8 cellular contexts compared by ENCODE assay signal in the genomic region with DNA sequence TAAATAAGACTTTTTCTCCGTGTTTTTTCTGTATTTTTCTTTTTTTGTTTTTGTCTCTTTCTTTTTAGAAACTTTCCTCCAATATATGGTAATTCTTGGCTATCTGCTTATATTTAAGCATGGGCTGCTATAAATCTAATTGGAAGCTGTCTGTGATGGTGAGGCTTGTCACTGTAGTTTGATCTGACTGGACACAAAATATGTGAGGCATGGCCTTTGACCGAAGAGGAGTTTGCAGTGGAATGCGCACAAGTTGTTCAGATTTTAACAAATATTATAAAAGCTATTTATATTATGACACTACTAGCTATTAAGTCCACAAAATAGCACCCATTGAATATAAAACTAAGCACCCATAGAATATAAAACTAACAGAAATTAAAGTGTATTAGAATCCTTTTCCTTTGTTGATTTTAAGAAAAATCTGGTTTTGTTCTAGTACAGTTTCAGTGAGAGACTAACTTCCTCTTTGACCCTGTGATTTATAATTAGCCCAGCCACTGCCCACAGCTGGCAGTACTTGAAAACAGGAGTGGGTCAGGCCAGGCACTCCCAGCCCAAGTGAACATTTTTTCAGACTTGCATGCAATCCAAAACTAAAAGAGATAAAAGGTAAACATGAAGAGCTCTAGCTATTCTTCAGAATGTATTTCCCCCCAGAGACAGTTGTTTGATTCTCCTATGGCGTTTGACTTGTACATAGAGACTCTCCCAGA.
DNase-seq lines count a peak whose midpoint lies in the region; ATAC-seq and TF ChIP-seq lines count a peak whose summit lies in the region.

No MANE protein-coding gene starts in this region.

- peaks cover 40% of the 10 kb centered on the region for H3K4me1 ChIP-seq in OCI-LY1 (ENCODE audit: insufficient read depth, low read length, severe bottlenecking)
- H3K4me1 ChIP-seq in osteoblast (ENCODE audit: insufficient read depth, low read length), result no peaks in the 10 kb centered on the region

- ATAC-seq in GM18907 (IDR thresholded peaks at IDR 0.05; ENCODE audit: unreplicated experiment) (peak; percentile 81), HG02938 (IDR thresholded peaks at IDR 0.05; ENCODE audit: unreplicated experiment) (peak; percentile 65)

- H3K36me3 ChIP-seq in OCI-LY1 (ENCODE audit: insufficient read depth, low read length) (no peaks in the 10 kb centered on the region), osteoblast (ENCODE audit: insufficient read depth, low read length) (no peaks in the 10 kb centered on the region)

- no peaks in the 10 kb centered on the region for H3K79me2 ChIP-seq in OCI-LY1 (ENCODE audit: insufficient read depth, low read length)
- H3K79me2 ChIP-seq in osteoblast (ENCODE audit: insufficient read depth, low read length), result no peaks in the 10 kb centered on the region

- no peaks in the 10 kb centered on the region for H3K9me3 ChIP-seq in OCI-LY1 (ENCODE audit: low read length)
- no peaks in the 10 kb centered on the region for H3K9me3 ChIP-seq in osteoblast (ENCODE audit: low read depth, low read length)

- TF ChIP-seq CTCF in OCI-LY1 (IDR thresholded peaks at IDR 0.05; ENCODE audit: low read length) (no peak), osteoblast (IDR thresholded peaks at IDR 0.05; ENCODE audit: extremely low read depth, low read depth, low read length) (no peak)

- H3K9me2 ChIP-seq in OCI-LY1 (ENCODE audit: low read depth, low read length), result no peaks in the 10 kb centered on the region

- H3F3A ChIP-seq in OCI-LY1 (ENCODE audit: insufficient read depth, low read length), result no peaks in the 10 kb centered on the region

- peak overlapping the region; percentile 5 for H3K4me3 ChIP-seq in OCI-LY1 (ENCODE audit: low read depth, low read length, poor library complexity, severe bottlenecking)
- H3K4me3 ChIP-seq in osteoblast (ENCODE audit: insufficient read depth, low read length), result no peak overlapping the region

- H2AFZ ChIP-seq in OCI-LY1 (ENCODE audit: low read length) (no peak overlapping the region), osteoblast (ENCODE audit: low read length) (no peak overlapping the region)

- peak; percentile 34 for DNase-seq in osteoblast (ENCODE audit: insufficient read length, low spot score, missing footprints)
- DNase-seq in activated CD4-positive, alpha-beta T cell treated with anti-CD3 and anti-CD28 coated beads for 1 hour, result no peak
- DNase-seq in activated CD4-positive, CD25-positive, alpha-beta regulatory T cell treated with anti-CD3 and anti-CD28 coated beads, Interleukin-2, amount 50 U/mL, for 72 hours, result no peak
- DNase-seq in NCI-H524 treated with DMSO at 0.1 percent for 48 hours (lab: John Stamatoyannopoulos, UW), result no peak
- DNase-seq in ureter (ENCODE audit: low spot score), result no peak

- H3K27me3 ChIP-seq in OCI-LY1 (ENCODE audit: insufficient read depth, low read length), result no peaks in the 10 kb centered on the region
- no peaks in the 10 kb centered on the region for H3K27me3 ChIP-seq in osteoblast (ENCODE audit: insufficient read depth, low read length)

- H3K27ac ChIP-seq in OCI-LY1 (ENCODE audit: low read depth, low read length, poor library complexity, severe bottlenecking), result peak overlapping the region; percentile 68
- H3K27ac ChIP-seq in osteoblast (ENCODE audit: low read depth, low read length), result no peak overlapping the region

- H3K4me2 ChIP-seq in OCI-LY1 (ENCODE audit: low read length) (peak overlapping the region; percentile 48), osteoblast (ENCODE audit: insufficient read depth, low read length) (no peak overlapping the region)

- H4K20me1 ChIP-seq in OCI-LY1 (ENCODE audit: insufficient read depth, low read length) (no peaks in the 10 kb centered on the region), osteoblast (ENCODE audit: insufficient read depth, low read length) (no peaks in the 10 kb centered on the region)

- no peak overlapping the region for H3K9ac ChIP-seq in OCI-LY1 (ENCODE audit: low read length)
